ENCODE assay signal across 29 cellular contexts in the genomic region with DNA sequence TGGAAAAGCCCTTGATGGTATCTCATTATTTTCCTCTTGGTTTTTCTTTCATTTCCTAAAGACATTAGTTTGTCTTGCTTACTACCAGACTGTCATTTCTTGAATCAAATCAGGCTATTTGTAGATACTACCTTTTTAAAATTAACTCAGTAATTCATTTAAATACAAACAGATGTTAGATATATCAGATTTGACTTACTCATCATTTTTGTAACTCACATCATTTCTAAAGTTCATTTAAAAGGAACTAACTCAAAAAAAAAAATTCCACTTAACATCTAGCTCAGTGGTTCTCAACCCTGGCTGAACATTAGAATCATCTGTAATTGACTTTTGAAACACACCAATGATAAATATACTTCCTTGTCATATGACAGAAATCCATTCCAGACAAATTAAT. TPM values are rescaled to one million over a fixed set of nuclear protein-coding genes. Genes with fewer than 3 reads are reported as not detected.
"Had no signal": no experiment of that assay in that cellular context is flagged by ENCODE, and none has a peak within 500 bp of the region (broad histone marks: within the 10 kb centered on the region; RNA-seq: fewer than 3 reads in every experiment).

No MANE protein-coding gene starts in this region.

- H3K9ac ChIP-seq: neural progenitor cell had no signal

- H3K9me3 ChIP-seq: breast epithelium, esophagus muscularis mucosa, heart left ventricle, left lung, lower lobe of right lung, spleen, upper lobe of left lung, vagina had no signal

- H3K4me1 ChIP-seq: breast epithelium, left lung, lower lobe of right lung, spleen, upper lobe of left lung, vagina had no signal

- DNase-seq: activated CD4-positive, alpha-beta memory T cell treated with anti-CD3 and anti-CD28 coated beads, Interleukin-2, amount 10 ng/mL, durations not matched to agents 7 days and 5 days; activated CD4-positive, alpha-beta T cell treated with anti-CD3 and anti-CD28 coated beads for 1 hour; activated CD4-positive, alpha-beta T cell treated with anti-CD3 and anti-CD28 coated beads, Interleukin-2, amount 10 ng/mL, durations not matched to agents 7 days and 5 days; activated gamma-delta T cell treated with Interleukin-2 at 50 U/mL for 16 hours; activated naive CD4-positive, alpha-beta T cell treated with anti-CD3 and anti-CD28 coated beads, Interleukin-2, amount 50 U/mL, for 16 hours; activated T-cell treated with anti-CD3 and anti-CD28 coated beads, Interleukin-2, amount 50 U/mL, for 4 hours; amygdala; central memory CD4-positive, alpha-beta T cell; endodermal cell; heart left ventricle; hypothalamus; left lung; lower lobe of right lung; mesenchymal stem cell; naive thymus-derived CD8-positive, alpha-beta T cell; occipital lobe; posterior cingulate gyrus; right cardiac atrium; spleen; stimulated activated naive CD8-positive, alpha-beta T cell treated with anti-CD3 and anti-CD28 coated beads, Interleukin-15, Interleukin-2, amounts not matched to agents 100 U/mL and 50 U/mL, for 24 hours; T-helper 17 cell; T1000; upper lobe of left lung had no signal

- H3K4me2 ChIP-seq: neural progenitor cell had no signal

- ATAC-seq: activated T-cell treated with anti-CD3 and anti-CD28 coated beads, Interleukin-2, amount 50 U/mL, for 4 hours; activated T-helper 17 cell treated with anti-CD3 and anti-CD28 coated beads, Interleukin-2, amount 50 U/mL, for 72 hours; heart left ventricle; left lung; lower lobe of right lung; naive thymus-derived CD8-positive, alpha-beta T cell; right cardiac atrium; stimulated activated naive CD8-positive, alpha-beta T cell treated with anti-CD3 and anti-CD28 coated beads, Interleukin-15, Interleukin-2, amounts not matched to agents 100 U/mL and 50 U/mL, for 24 hours; T-helper 17 cell; WTC11 had no signal

- H3K36me3 ChIP-seq: breast epithelium, esophagus muscularis mucosa, left lung, lower lobe of right lung, neural progenitor cell, spleen, upper lobe of left lung, vagina had no signal

- H3K27me3 ChIP-seq: breast epithelium, esophagus muscularis mucosa, heart left ventricle, left lung, neural progenitor cell, spleen, upper lobe of left lung, vagina had no signal

- H2AFZ ChIP-seq: neural progenitor cell had no signal

- H3K4me3 ChIP-seq: breast epithelium, esophagus muscularis mucosa, heart left ventricle, left lung, lower lobe of right lung, neural progenitor cell, spleen, upper lobe of left lung, vagina had no signal

- H3K27ac ChIP-seq: breast epithelium, esophagus muscularis mucosa, heart left ventricle, left lung, lower lobe of right lung, neural progenitor cell, spleen, upper lobe of left lung, vagina had no signal

RNA-seq across cellular contexts. Expression of a gene that starts 48.2 kb away (rescaled TPM):
- total RNA-seq: activated CD4-positive, alpha-beta memory T cell treated with anti-CD3 and anti-CD28 coated beads, Interleukin-2, amount 10 ng/mL, durations not matched to agents 7 days and 5 days; activated CD4-positive, alpha-beta T cell treated with anti-CD3 and anti-CD28 coated beads, Interleukin-2, amount 10 ng/mL, durations not matched to agents 7 days and 5 days; activated T-cell treated with anti-CD3 and anti-CD28 coated beads, Interleukin-2, amount 50 U/mL, for 4 hours; activated T-helper 17 cell treated with anti-CD3 and anti-CD28 coated beads, Interleukin-2, amount 50 U/mL, for 72 hours; breast epithelium; endodermal cell; esophagus muscularis mucosa; left lung; lower lobe of right lung; naive thymus-derived CD8-positive, alpha-beta T cell; spleen; T-helper 17 cell; upper lobe of left lung; vagina; WTC11 had no signal
- polyA plus RNA-seq: naive thymus-derived CD8-positive, alpha-beta T cell; spleen had no signal
